Comparison of ENCODE assay signal across 11 cellular contexts in genomic region chr6:79453558-79454042, GRCh38.
DNase-seq lines count a peak whose midpoint lies in the region; ATAC-seq, FAIRE-seq and TF ChIP-seq lines count a peak whose summit lies in the region.
"Had no signal": no experiment of that assay in that cellular context is flagged by ENCODE, and none has a peak within 500 bp of the region (broad histone marks: within the 10 kb centered on the region; RNA-seq: fewer than 3 reads in every experiment).

No MANE protein-coding gene starts in this region.

- peaks cover 11% of the 10 kb centered on the region for H3K4me1 ChIP-seq in HepG2 (ENCODE audit: insufficient read depth, low read length)

- TF ChIP-seq POLR2A in HepG2 (IDR thresholded peaks at IDR 0.05; ENCODE audit: insufficient read depth in 1 of 2, low read depth in 2 of 2, low read length in 2 of 2): no peak

- CTCF ChIA-PET in T-cell (lab: Charles Lee) (interaction anchor here in 1 of 2 donors (0.5 kb wide), 1 partner anchor 8 kb away, joined by 3 read pairs; no protein-coding TSS in a partner anchor), HepG2 (lab: Yijun Ruan, JAX; ENCODE audit: low intra/inter-chr PET ratio, low total read pairs) (no interaction called here)

- no peaks in the 10 kb centered on the region for H3K36me3 Mint-ChIP-seq in T-cell

- TF ChIP-seq EP300 in HepG2 (IDR thresholded peaks at IDR 0.05; ENCODE audit: low read depth in 2 of 2, low read length in 2 of 2): no peak
- no peak for TF ChIP-seq EP300 in HepG2 (CRISPR knock-in tag; IDR thresholded peaks at IDR 0.05; ENCODE audit: borderline replicate concordance)

- no peak for TF ChIP-seq CTCF in HepG2 (CRISPR knock-in tag; IDR thresholded peaks at IDR 0.05)

- in situ Hi-C loops in HepG2 (cut with HindIII; ENCODE audit: extremely low pct_ligation_motif_present, low pct_unique_long_range_greater_than_20kb): no loop called here

- no peak overlapping the region for H3K4me2 ChIP-seq in HepG2 (ENCODE audit: low read depth, low read length)

- no peaks in the 10 kb centered on the region for H3K27me3 ChIP-seq in HepG2 (ENCODE audit: control insufficient read depth in 1 of 2, insufficient read depth in 2 of 2, low read length in 2 of 2)

- no peaks in the 10 kb centered on the region for H3K9me3 Mint-ChIP-seq in T-cell
- H3K9me3 Mint-ChIP-seq: activated T-cell treated with anti-CD3 and anti-CD28 coated beads, Interleukin-2, amount 50 U/mL, for 4 hours had no signal

- no peak overlapping the region for H2AFZ ChIP-seq in HepG2 (ENCODE audit: low read length)

- H3K27ac Mint-ChIP-seq in T-cell: no peak overlapping the region

- H3K9ac ChIP-seq in HepG2 (ENCODE audit: insufficient read depth, low read depth, low read length): no peak overlapping the region

- no peaks in the 10 kb centered on the region for H3K4me1 Mint-ChIP-seq in T-cell

- POLR2A ChIA-PET in T-cell (lab: Charles Lee): no interaction called here
- POLR2A ChIA-PET in HepG2 (lab: Yijun Ruan, JAX): no interaction called here

- BruUV-seq in HepG2 (replicated peaks; lab: Mats Ljungman, UMichigan): no TSS peak

- H3K4me3 ChIP-seq in HepG2 (replicated peaks in 1 of 3; ENCODE audit: insufficient read depth in 1 of 3, low read depth in 2 of 3, low read length in 3 of 3): no peak overlapping the region

- no peaks in the 10 kb centered on the region for H3K9me3 ChIP-seq in HepG2 (ENCODE audit: low read length)

- H3K27me3 Mint-ChIP-seq in T-cell: peaks cover 0 to 5% of the 10 kb centered on the region in 2 donors

- ATAC-seq in esophagus mucosa (peak; percentile 89), T-cell (replicated peaks in 1 of 4) (no peak), HepG2 (no peak)
- ATAC-seq: activated T-cell treated with anti-CD3 and anti-CD28 coated beads, Interleukin-2, amount 50 U/mL, for 4 hours had no signal

- H3K79me2 ChIP-seq in HepG2 (ENCODE audit: insufficient read depth, low read length): no peaks in the 10 kb centered on the region

- no peaks in the 10 kb centered on the region for H4K20me1 ChIP-seq in HepG2 (ENCODE audit: insufficient read depth, low read length)

- H3K27ac ChIP-seq in HepG2 (ENCODE audit: extremely low read length, insufficient read depth, low read length): no peak overlapping the region
- H3K27ac ChIP-seq: HL-60 had no signal

- peak; percentile 4 for DNase-seq in NCI-H2227 (lab: John Stamatoyannopoulos, UW; ENCODE audit: unreplicated experiment)
- DNase-seq in NCI-H2227 treated with DMSO at 0.1 percent for 48 hours (lab: John Stamatoyannopoulos, UW): no peak
- peak; percentile 44 for DNase-seq in MV-4-11 (lab: John Stamatoyannopoulos, UW)
- DNase-seq in smooth muscle cell of the brain vasculature (ENCODE audit: low read depth, low spot score): peak; percentile 18
- no peak for DNase-seq in DMS153 (lab: John Stamatoyannopoulos, UW)
- no peak for DNase-seq in T-cell
- DNase-seq in HepG2 (ENCODE audit: low spot score): no peak
- DNase-seq: activated T-cell treated with anti-CD3 and anti-CD28 coated beads, Interleukin-2, amount 50 U/mL, for 4 hours had no signal

- no peak overlapping the region for H3K4me3 Mint-ChIP-seq in T-cell
- H3K4me3 Mint-ChIP-seq: activated T-cell treated with anti-CD3 and anti-CD28 coated beads, Interleukin-2, amount 50 U/mL, for 4 hours had no signal

- H3K36me3 ChIP-seq in HepG2 (replicated peaks in 1 of 2; ENCODE audit: control insufficient read depth in 1 of 2, insufficient read depth in 2 of 2, low read length in 2 of 2): no peaks in the 10 kb centered on the region

- FAIRE-seq in HepG2 (lab: Jason Lieb, UNC): no peak
- FAIRE-seq: islet of Langerhans had no signal

- intact Hi-C loops in HepG2 (cut with micrococcal nuclease; ENCODE audit: unreplicated experiment): no loop called here

- TF ChIP-seq RAD21 in HepG2 (CRISPR knock-in tag; IDR thresholded peaks at IDR 0.05): no peak

- 1% methylated on average over 3 of the region's 3 CpGs for WGBS in HepG2 (ENCODE audit: low lambda C conversion rate)

TF ChIP-seq in HepG2, 621 proteins besides CTCF, POLR2A, EP300 and RAD21:
- TF ChIP-seq ARHGAP35 (CRISPR knock-in tag; IDR thresholded peaks at IDR 0.05; ENCODE audit: borderline replicate concordance) (no peak), FOXA3 (CRISPR knock-in tag; IDR thresholded peaks at IDR 0.05) (no peak)
- TF ChIP-seq, protein P1, sequence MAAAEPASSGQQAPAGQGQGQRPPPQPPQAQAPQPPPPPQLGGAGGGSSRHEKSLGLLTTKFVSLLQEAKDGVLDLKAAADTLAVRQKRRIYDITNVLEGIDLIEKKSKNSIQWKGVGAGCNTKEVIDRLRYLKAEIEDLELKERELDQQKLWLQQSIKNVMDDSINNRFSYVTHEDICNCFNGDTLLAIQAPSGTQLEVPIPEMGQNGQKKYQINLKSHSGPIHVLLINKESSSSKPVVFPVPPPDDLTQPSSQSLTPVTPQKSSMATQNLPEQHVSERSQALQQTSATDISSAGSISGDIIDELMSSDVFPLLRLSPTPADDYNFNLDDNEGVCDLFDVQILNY (CRISPR knock-in tag; conservative IDR thresholded peaks at IDR 0.05): no peak

Comparison
In these comparisons a context has a peak if more than half of its experiments do, and no peak if none do; other contexts are left out.
1. DNase-seq: peak in NCI-H2227 (single experiment), MV-4-11 (single experiment) and smooth muscle cell of the brain vasculature (single experiment); none in NCI-H2227 treated with DMSO at 0.1 percent for 48 hours (single experiment), DMS153 (single experiment), T-cell (0 of 34) and HepG2 (single experiment).